9 cellular contexts compared by ENCODE assay signal in the genomic region with DNA sequence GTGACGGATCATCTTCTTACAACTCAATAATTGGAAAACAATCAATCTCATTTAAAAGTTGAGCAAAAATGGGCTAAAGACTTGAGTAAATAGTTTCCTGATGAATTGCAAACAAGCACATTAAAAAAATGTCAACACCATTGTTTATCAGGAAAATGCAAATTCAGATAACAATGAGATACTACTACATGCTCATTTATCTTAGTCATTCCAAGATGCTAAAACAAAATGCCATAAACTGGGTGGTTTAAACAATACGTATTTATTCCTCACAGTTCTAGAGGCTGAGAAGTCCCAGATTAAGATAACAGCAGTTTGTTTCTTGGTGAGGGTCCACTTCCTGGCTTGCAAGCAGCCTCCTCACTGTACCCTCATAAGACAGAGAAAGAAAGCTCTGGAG.
"Had no signal": no experiment of that assay in that cellular context is flagged by ENCODE, and none has a peak within 500 bp of the region (broad histone marks: within the 10 kb centered on the region; RNA-seq: fewer than 3 reads in every experiment).

No MANE protein-coding gene starts in this region.

- H3K27ac Mint-ChIP-seq: H9, IgD-negative memory B cell had no signal

- H3K4me3 ChIP-seq: GM23248 had no signal

- DNase-seq: GM23248, H9, HCEC 1CT, KBM-7 had no signal

- H3K27me3 Mint-ChIP-seq: IgD-negative memory B cell had no signal

- ATAC-seq: HepG2 had no signal

- H3K9me3 Mint-ChIP-seq: H9, IgD-negative memory B cell had no signal

- H3K4me1 Mint-ChIP-seq: IgD-negative memory B cell had no signal

- H3K4me3 Mint-ChIP-seq: H9, IgD-negative memory B cell had no signal

- H3K27ac ChIP-seq: GM23248 had no signal

- H3K36me3 Mint-ChIP-seq: IgD-negative memory B cell had no signal

- H3K9ac ChIP-seq: GM23248 had no signal

- FAIRE-seq: H1, H54, HepG2, HTR-8/SVneo had no signal

- H2AFZ ChIP-seq: GM23248 had no signal
